1 cellular context compared by ENCODE assay signal in the genomic region with DNA sequence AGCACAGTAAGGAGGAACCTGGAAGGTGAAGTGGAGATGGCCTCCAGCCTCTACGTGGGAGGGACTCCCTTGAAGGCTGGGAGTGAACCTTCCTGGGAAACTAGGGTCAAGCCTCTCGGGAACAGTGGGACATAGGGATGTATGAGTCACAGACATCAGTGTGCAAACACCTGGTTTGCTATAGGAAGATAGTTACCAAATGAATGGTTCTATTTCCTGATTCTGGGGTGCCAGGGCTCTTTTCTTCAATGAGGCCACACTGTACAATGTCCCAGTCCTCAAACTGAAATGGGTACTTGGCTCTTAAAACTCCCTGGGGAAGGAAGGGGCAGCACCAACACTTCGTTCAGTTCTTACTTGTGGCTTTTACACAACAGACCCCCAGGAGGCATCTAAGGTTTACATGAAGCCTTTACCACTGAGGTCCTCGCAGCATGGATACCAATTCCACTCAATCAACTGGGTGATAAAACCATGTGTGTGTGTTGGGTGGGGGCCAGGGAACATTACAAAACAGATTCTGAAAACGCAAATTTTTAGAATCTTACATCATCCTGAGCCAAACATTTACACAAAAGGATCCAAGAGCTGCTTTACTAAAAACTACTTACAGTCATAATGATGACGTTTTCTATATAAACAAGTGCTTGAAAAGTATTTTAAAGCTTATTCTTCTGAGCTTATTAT.
TF ChIP-seq lines count a peak whose summit lies in the region.

No MANE protein-coding gene starts in this region.

TF ChIP-seq in GM23338, 12 proteins besides CTCF, POLR2A, EP300 and RAD21:
- TF ChIP-seq ZNF462 (CRISPR knock-in tag; IDR thresholded peaks at IDR 0.05) (no peak), EZH2 (IDR thresholded peaks at IDR 0.05; ENCODE audit: low read depth, unreplicated experiment) (no peak), CREB1 (CRISPR knock-in tag; IDR thresholded peaks at IDR 0.05; ENCODE audit: low read depth) (no peak), POLR2AphosphoS5 (IDR thresholded peaks at IDR 0.05; ENCODE audit: low read depth) (no peak), ZNF114 (CRISPR knock-in tag; IDR thresholded peaks at IDR 0.05) (no peak), ETS1 (IDR thresholded peaks at IDR 0.05) (no peak), STAT1 (IDR thresholded peaks at IDR 0.05; ENCODE audit: unreplicated experiment) (no peak), EZH2phosphoT487 (IDR thresholded peaks at IDR 0.05; ENCODE audit: unreplicated experiment) (no peak), NANOG (IDR thresholded peaks at IDR 0.05; ENCODE audit: borderline replicate concordance) (no peak), JUNB (IDR thresholded peaks at IDR 0.05; ENCODE audit: unreplicated experiment) (no peak), ZNF331 (CRISPR knock-in tag; IDR thresholded peaks at IDR 0.05; ENCODE audit: low read depth) (no peak)
- TF ChIP-seq, protein P1, sequence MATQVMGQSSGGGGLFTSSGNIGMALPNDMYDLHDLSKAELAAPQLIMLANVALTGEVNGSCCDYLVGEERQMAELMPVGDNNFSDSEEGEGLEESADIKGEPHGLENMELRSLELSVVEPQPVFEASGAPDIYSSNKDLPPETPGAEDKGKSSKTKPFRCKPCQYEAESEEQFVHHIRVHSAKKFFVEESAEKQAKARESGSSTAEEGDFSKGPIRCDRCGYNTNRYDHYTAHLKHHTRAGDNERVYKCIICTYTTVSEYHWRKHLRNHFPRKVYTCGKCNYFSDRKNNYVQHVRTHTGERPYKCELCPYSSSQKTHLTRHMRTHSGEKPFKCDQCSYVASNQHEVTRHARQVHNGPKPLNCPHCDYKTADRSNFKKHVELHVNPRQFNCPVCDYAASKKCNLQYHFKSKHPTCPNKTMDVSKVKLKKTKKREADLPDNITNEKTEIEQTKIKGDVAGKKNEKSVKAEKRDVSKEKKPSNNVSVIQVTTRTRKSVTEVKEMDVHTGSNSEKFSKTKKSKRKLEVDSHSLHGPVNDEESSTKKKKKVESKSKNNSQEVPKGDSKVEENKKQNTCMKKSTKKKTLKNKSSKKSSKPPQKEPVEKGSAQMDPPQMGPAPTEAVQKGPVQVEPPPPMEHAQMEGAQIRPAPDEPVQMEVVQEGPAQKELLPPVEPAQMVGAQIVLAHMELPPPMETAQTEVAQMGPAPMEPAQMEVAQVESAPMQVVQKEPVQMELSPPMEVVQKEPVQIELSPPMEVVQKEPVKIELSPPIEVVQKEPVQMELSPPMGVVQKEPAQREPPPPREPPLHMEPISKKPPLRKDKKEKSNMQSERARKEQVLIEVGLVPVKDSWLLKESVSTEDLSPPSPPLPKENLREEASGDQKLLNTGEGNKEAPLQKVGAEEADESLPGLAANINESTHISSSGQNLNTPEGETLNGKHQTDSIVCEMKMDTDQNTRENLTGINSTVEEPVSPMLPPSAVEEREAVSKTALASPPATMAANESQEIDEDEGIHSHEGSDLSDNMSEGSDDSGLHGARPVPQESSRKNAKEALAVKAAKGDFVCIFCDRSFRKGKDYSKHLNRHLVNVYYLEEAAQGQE (IDR thresholded peaks at IDR 0.05; ENCODE audit: unreplicated experiment), result no peak
